Comparison of ENCODE assay signal across 21 cellular contexts in genomic region chr2:218559021-218559420, GRCh38. TPM values are rescaled to one million over a fixed set of nuclear protein-coding genes. Genes with fewer than 3 reads are reported as not detected.
A peak's percentile ranks its signal among the peaks of the same experiment; 100 is the strongest.
DNase-seq lines count a peak whose midpoint lies in the region; ATAC-seq, FAIRE-seq and TF ChIP-seq lines count a peak whose summit lies in the region.
"Had no signal": no experiment of that assay in that cellular context is flagged by ENCODE, and none has a peak within 500 bp of the region (broad histone marks: within the 10 kb centered on the region; RNA-seq: fewer than 3 reads in every experiment).

No MANE protein-coding gene starts in this region.

- H3K27ac Mint-ChIP-seq in GM23338 (peak overlapping the region; percentile 16; the same call in 1 of the 2 replicates), nephron progenitor cell (peak overlapping the region; percentile 89), immature natural killer cell (no peak overlapping the region)
- H3K27ac Mint-ChIP-seq: IgD-negative memory B cell had no signal

- no peak for FAIRE-seq in GM12878 (lab: Jason Lieb, UNC)
- FAIRE-seq: A204.1, D721Med had no signal

- H3K4me3 ChIP-seq in A673 (ENCODE audit: low read depth, low read length, poor library complexity, severe bottlenecking) (no peak overlapping the region), GM23338 (no peak overlapping the region), GM12878 (no peak overlapping the region)

- H3K79me2 ChIP-seq in GM23338 (replicated peaks; ENCODE audit: insufficient read depth): peaks cover 28% of the 10 kb centered on the region
- H3K79me2 ChIP-seq in GM12878 (ENCODE audit: control insufficient read depth, insufficient read depth, low read length): peaks cover 10% of the 10 kb centered on the region

- no peaks in the 10 kb centered on the region for H3K9me2 ChIP-seq in GM23338 (ENCODE audit: insufficient read depth)

- H3K4me1 Mint-ChIP-seq in GM23338 (peaks cover 17% of the 10 kb centered on the region), nephron progenitor cell (peaks cover 27% of the 10 kb centered on the region), immature natural killer cell (peaks cover 0 to 1% of the 10 kb centered on the region in 2 donors)

- POLR2A ChIA-PET in A673 (lab: Charles Lee; ENCODE audit: low non-redundant PET) (no interaction called here), GM12878 (lab: Charles Lee) (interaction anchor here (0.6 to 2.0 kb wide), 2 partner anchors 9 to 52 kb away, joined by 3 to 4 read pairs; partner anchors contain the start of gene USP37)

- H3F3A ChIP-seq in GM23338 (replicated peaks; ENCODE audit: low read depth): no peaks in the 10 kb centered on the region; the same call in 1 of the 2 replicates

- no peak for TF ChIP-seq RAD21 in GM12878 (IDR thresholded peaks at IDR 0.05; ENCODE audit: insufficient read depth, low read depth, low read length)

- TF ChIP-seq CTCF in A673 (conservative IDR thresholded peaks at IDR 0.05; ENCODE audit: low read depth, low read length) (no peak), GM23338 (conservative IDR thresholded peaks at IDR 0.05; ENCODE audit: low read depth in 2 of 2) (no peak), GM12878 (IDR thresholded peaks at IDR 0.05 in 2 of 3, conservative IDR thresholded peaks at IDR 0.05 in 1 of 3; ENCODE audit: control insufficient read depth in 2 of 3, extremely low read depth in 1 of 3, insufficient read depth in 1 of 3, low read depth in 3 of 3, low read length in 3 of 3) (no peak), nephron progenitor cell (IDR thresholded peaks at IDR 0.05) (no peak)

- H3K9me3 ChIP-seq in A673 (ENCODE audit: low read depth, low read length, poor library complexity, severe bottlenecking) (no peaks in the 10 kb centered on the region), GM12878 (replicated peaks; ENCODE audit: control insufficient read depth, insufficient read depth, low read length) (no peaks in the 10 kb centered on the region)
- H3K9me3 ChIP-seq: BE2C had no signal

- CTCF ChIA-PET in A673 (lab: Charles Lee) (no interaction called here), GM12878 (lab: Yijun Ruan, JAX) (interaction anchor here (0.7 kb wide), 1 partner anchor 12 kb away, joined by 3 read pairs; no protein-coding TSS in a partner anchor)

- intact Hi-C loops in A673 (cut with micrococcal nuclease; ENCODE audit: unreplicated experiment) (no loop called here), GM12878 (cut with micrococcal nuclease; ENCODE audit: unreplicated experiment) (no loop called here)

- peaks cover 3% of the 10 kb centered on the region for H3K27me3 Mint-ChIP-seq in GM23338 (ENCODE audit: insufficient read depth, low read depth, poor library complexity)
- H3K27me3 Mint-ChIP-seq in nephron progenitor cell (ENCODE audit: low read depth, poor library complexity): no peaks in the 10 kb centered on the region
- no peaks in the 10 kb centered on the region for H3K27me3 Mint-ChIP-seq in immature natural killer cell (ENCODE audit: low read depth in 3 of 3)
- H3K27me3 Mint-ChIP-seq: CD4-positive, alpha-beta memory T cell; IgD-negative memory B cell had no signal

- RAD21 ChIA-PET in GM12878 (lab: Charles Lee; ENCODE audit: unreplicated experiment): no interaction called here

- H3K4me2 ChIP-seq in GM23338: no peak overlapping the region
- no peak overlapping the region for H3K4me2 ChIP-seq in GM12878 (ENCODE audit: control insufficient read depth, insufficient read depth)

- SMC1A ChIA-PET in GM12878 (lab: Charles Lee; ENCODE audit: uncharacterized antibody, unreplicated experiment): no interaction called here

- no peak for TF ChIP-seq EP300 in GM12878 (IDR thresholded peaks at IDR 0.05; ENCODE audit: borderline replicate concordance in 1 of 2, control insufficient read depth in 1 of 2, low read depth in 2 of 2, low read length in 2 of 2)

- no peaks in the 10 kb centered on the region for H3K27me3 ChIP-seq in A673 (replicated peaks; ENCODE audit: insufficient read depth, low read depth, low read length, poor library complexity)
- H3K27me3 ChIP-seq in GM23338 (ENCODE audit: insufficient read depth): no peaks in the 10 kb centered on the region
- H3K27me3 ChIP-seq in GM12878 (replicated peaks in 1 of 2; ENCODE audit: control insufficient read depth in 2 of 2, insufficient read depth in 2 of 2, low read length in 1 of 2): no peaks in the 10 kb centered on the region
- H3K27me3 ChIP-seq: BE2C had no signal

- H3K36me3 ChIP-seq in A673 (ENCODE audit: insufficient read depth, low read length, poor library complexity, severe bottlenecking) (peaks cover 75% of the 10 kb centered on the region), GM23338 (ENCODE audit: insufficient read depth) (peaks cover 28% of the 10 kb centered on the region; the same call in 1 of the 2 replicates), GM12878 (ENCODE audit: control insufficient read depth in 2 of 2, insufficient read depth in 2 of 2, low read length in 1 of 2) (peaks cover 2 to 7% of the 10 kb centered on the region in 2 experiments)

- WGBS in GM12878 (ENCODE audit: insufficient coverage, insufficient replicate concordance, low lambda C conversion rate, missing lambda C conversion rate): 93% methylated on average over 3 of the region's 3 CpGs

- BruUV-seq in A673 (replicated peaks; lab: Mats Ljungman, UMichigan): no TSS peak
- no TSS peak for BruUV-seq in GM12878 (replicated peaks; lab: Mats Ljungman, UMichigan)

- H3K4me1 ChIP-seq in A673 (ENCODE audit: insufficient read depth, low read length, poor library complexity, severe bottlenecking): peaks cover 4% of the 10 kb centered on the region
- peaks cover 23% of the 10 kb centered on the region for H3K4me1 ChIP-seq in GM23338 (ENCODE audit: insufficient read depth)
- no peaks in the 10 kb centered on the region for H3K4me1 ChIP-seq in GM12878 (ENCODE audit: control insufficient read depth, insufficient read depth, low read length)
- H3K4me1 ChIP-seq: BE2C had no signal

- peaks cover 55% of the 10 kb centered on the region for H3K36me3 Mint-ChIP-seq in GM23338 (ENCODE audit: low read depth)
- peaks cover 66% of the 10 kb centered on the region for H3K36me3 Mint-ChIP-seq in nephron progenitor cell (ENCODE audit: low read depth)
- H3K36me3 Mint-ChIP-seq in immature natural killer cell: peaks cover 9 to 39% (median 34%) of the 10 kb centered on the region in 3 donors

- peak overlapping the region; percentile 32 for H3K27ac ChIP-seq in A673 (ENCODE audit: low read depth, low read length, poor library complexity, severe bottlenecking)
- 0 out of 2 replicates have a peak overlapping the region, but pooled peaks have one; percentile 18 for H3K27ac ChIP-seq in GM23338 (ENCODE audit: low read depth)
- no peak overlapping the region for H3K27ac ChIP-seq in GM12878 (ENCODE audit: control insufficient read depth, insufficient read depth)
- H3K27ac ChIP-seq: C4-2B had no signal

- no peaks in the 10 kb centered on the region for H3K9me3 Mint-ChIP-seq in GM23338
- H3K9me3 Mint-ChIP-seq in nephron progenitor cell: no peaks in the 10 kb centered on the region
- no peaks in the 10 kb centered on the region for H3K9me3 Mint-ChIP-seq in immature natural killer cell
- H3K9me3 Mint-ChIP-seq: CD4-positive, alpha-beta memory T cell; H9; IgD-negative memory B cell had no signal

- no peak overlapping the region for H3K9ac ChIP-seq in GM12878 (ENCODE audit: control insufficient read depth, insufficient read depth, low read length)

- in situ Hi-C loops in GM12878 (cut with MboI): no loop called here

- H2AFZ ChIP-seq in GM23338 (no peak overlapping the region), GM12878 (ENCODE audit: control insufficient read depth, low read depth, low read length) (no peak overlapping the region)

- no peak overlapping the region for H3K4me3 Mint-ChIP-seq in GM23338
- H3K4me3 Mint-ChIP-seq in nephron progenitor cell: peak overlapping the region; percentile 28
- no peak overlapping the region for H3K4me3 Mint-ChIP-seq in immature natural killer cell
- H3K4me3 Mint-ChIP-seq: CD4-positive, alpha-beta memory T cell; H9; IgD-negative memory B cell had no signal

- TF ChIP-seq POLR2A in GM12878 (IDR thresholded peaks at IDR 0.05; ENCODE audit: low read depth, low read length): no peak

- DNase-seq in A673 (ENCODE audit: low spot score) (no peak), GM23338 (ENCODE audit: low spot score) (no peak), GM12878 (ENCODE audit: low read depth, low spot score) (no peak), nephron progenitor cell (peak; percentile 29), immature natural killer cell (no peak), EL (no peak)
- DNase-seq: BE2C; CD4-positive, alpha-beta memory T cell; COR-L47; DMS153; DMS79 treated with DMSO at 0.1 percent for 48 hours; GDM1; GOT3; H9 had no signal

- peaks cover 12% of the 10 kb centered on the region for H4K20me1 ChIP-seq in GM23338 (replicated peaks; ENCODE audit: insufficient read depth)
- no peaks in the 10 kb centered on the region for H4K20me1 ChIP-seq in GM12878 (ENCODE audit: control insufficient read depth, insufficient read depth)

- ATAC-seq in GM23338 (no peak), GM12878 (peak; percentile 38; the same call in 1 of the 3 replicates), HG02852 (IDR thresholded peaks at IDR 0.05; ENCODE audit: unreplicated experiment) (no peak), GM21367 (IDR thresholded peaks at IDR 0.05; ENCODE audit: unreplicated experiment) (no peak)

RNA-seq across cellular contexts. Expression of gene USP37, which starts 9.1 kb away (rescaled TPM):
- 31.0 and 33.2 TPM in 2 replicates for total RNA-seq in A673 (2021)
- 18.7 and 21.0 TPM in 2 replicates for total RNA-seq in GM23338 (2014; rRNA removed; shearing (Covaris generic))
- polyA plus RNA-seq in GM23338 (2016; fragmentation: Nextera tagmentation; extraction: Ambion mirVana): 7.4 and 8.2 TPM in 2 replicates
- 66.0 and 67.0 TPM in 2 replicates for total RNA-seq in GM12878 (2013; cell fraction: nucleolus; rRNA removed)
- 9.7 and 10.2 TPM in 2 replicates for total RNA-seq in GM12878 (2014; rRNA removed)
- total RNA-seq in GM12878 (2014; rRNA removed; fragmentation: Illumina TruSeq; extraction: Trizol): 16.0 and 16.3 TPM in 2 replicates
- total RNA-seq in GM12878 (2021): 15.6 and 18.6 TPM in 2 replicates
- polyA plus RNA-seq in GM12878 (2011; ENCODE audit: low read depth): 3.5 TPM
- polyA plus RNA-seq in GM12878 (2011; rRNA removed): 14.4 and 23.6 TPM in 2 replicates
- polyA plus RNA-seq in GM12878 (2011; cell fraction: cytosol; rRNA removed): 5.0 and 5.7 TPM in 2 replicates
- polyA plus RNA-seq in GM12878 (2011; cell fraction: nucleus; rRNA removed): 10.8 and 10.9 TPM in 2 replicates
- 5.1 and 6.6 TPM in 2 replicates for polyA plus RNA-seq in GM12878 (2012)
- 10.2 and 12.5 TPM in 2 replicates for polyA plus RNA-seq in GM12878 (2014; fragmentation: Illumina TruSeq; extraction: Trizol)
- polyA plus RNA-seq in GM12878 (2014; fragmentation: Nextera tagmentation; extraction: Ambion mirVana): 1 to 10 TPM; 2.8 to 4.1 TPM
- polyA plus RNA-seq in GM12878 (2014; rRNA removed): 5.7 and 6.6 TPM in 2 replicates
- 10 to 100 TPM; 10.7 to 10.8 TPM for polyA plus RNA-seq in GM12878 (2016; fragmentation: Nextera tagmentation; extraction: Ambion mirVana)
- polyA minus RNA-seq in GM12878 (2011; rRNA and poly(A)+ RNA removed): 24.2 and 25.4 TPM in 2 replicates
- polyA minus RNA-seq in GM12878 (2011; cell fraction: cytosol; rRNA and poly(A)+ RNA removed): 9.9 and 11.7 TPM in 2 replicates
- polyA minus RNA-seq in GM12878 (2011; cell fraction: nucleus; rRNA and poly(A)+ RNA removed): 18.5 and 19.8 TPM in 2 replicates
- polyA plus RNA-seq in immature natural killer cell: 1 to 10 TPM; 4.3 to 7.7 (median 6.1) TPM

RNA-seq across cellular contexts. Expression of gene CNOT9, which starts 9.6 kb away (rescaled TPM):
- total RNA-seq in A673 (2021) (89.5 and 92.3 TPM in 2 replicates), GM12878 (2014; rRNA removed) (105 and 115 TPM in 2 replicates), GM12878 (2014; rRNA removed; fragmentation: Illumina TruSeq; extraction: Trizol) (82.1 and 83.8 TPM in 2 replicates), GM12878 (2021) (95.3 and 105 TPM in 2 replicates)
- 93.9 and 132 TPM in 2 replicates for total RNA-seq in GM23338 (2014; rRNA removed; shearing (Covaris generic))
- polyA plus RNA-seq in GM23338 (2016; fragmentation: Nextera tagmentation; extraction: Ambion mirVana) (51.8 and 55.3 TPM in 2 replicates), GM12878 (2011; rRNA removed) (172 and 197 TPM in 2 replicates), GM12878 (2014; fragmentation: Illumina TruSeq; extraction: Trizol) (94.1 and 94.3 TPM in 2 replicates), GM12878 (2014; fragmentation: Nextera tagmentation; extraction: Ambion mirVana) (10 to 100 TPM; 51.0 to 58.5 TPM), GM12878 (2014; rRNA removed) (74.9 and 87.2 TPM in 2 replicates), GM12878 (2016; fragmentation: Nextera tagmentation; extraction: Ambion mirVana) (100 to 1,000 TPM; 102 to 114 TPM), immature natural killer cell (10 to 100 TPM; 17.7 to 22.3 (median 19.9) TPM)
- total RNA-seq in GM12878 (2013; cell fraction: nucleolus; rRNA removed): 114 TPM in 2 replicates
- 34.7 TPM for polyA plus RNA-seq in GM12878 (2011; ENCODE audit: low read depth)
- 109 and 117 TPM in 2 replicates for polyA plus RNA-seq in GM12878 (2011; cell fraction: cytosol; rRNA removed)
- polyA plus RNA-seq in GM12878 (2011; cell fraction: nucleus; rRNA removed): 98.3 and 129 TPM in 2 replicates
- 46.1 and 47.4 TPM in 2 replicates for polyA plus RNA-seq in GM12878 (2012)
- polyA minus RNA-seq in GM12878 (2011; rRNA and poly(A)+ RNA removed): 186 and 220 TPM in 2 replicates
- polyA minus RNA-seq in GM12878 (2011; cell fraction: cytosol; rRNA and poly(A)+ RNA removed): 70.7 and 75.2 TPM in 2 replicates
- polyA minus RNA-seq in GM12878 (2011; cell fraction: nucleus; rRNA and poly(A)+ RNA removed): 41.7 and 60.6 TPM in 2 replicates

RNA-seq across cellular contexts. Expression of gene PLCD4, which starts 48.7 kb away (rescaled TPM):
- total RNA-seq in A673 (2021): 0.24 and 0.39 TPM in 2 replicates
- total RNA-seq in GM23338 (2014; rRNA removed; shearing (Covaris generic)): 0.80 TPM in 1 of 2 replicates, not detected in the other
- polyA plus RNA-seq in GM23338 (2016; fragmentation: Nextera tagmentation; extraction: Ambion mirVana): 1.3 and 1.7 TPM in 2 replicates
- total RNA-seq in GM12878 (2013; cell fraction: nucleolus; rRNA removed): 0.23 and 0.49 TPM in 2 replicates
- total RNA-seq in GM12878 (2014; rRNA removed): under 0.01 TPM in 1 of 2 replicates, not detected in the other
- 0.05 TPM in 1 of 2 replicates, not detected in the other for total RNA-seq in GM12878 (2014; rRNA removed; fragmentation: Illumina TruSeq; extraction: Trizol)
- 0.28 TPM in 1 of 2 replicates, not detected in the other for total RNA-seq in GM12878 (2021)
- polyA plus RNA-seq in GM12878 (2011; ENCODE audit: low read depth): 0.43 TPM
- polyA plus RNA-seq in GM12878 (2011; rRNA removed): 0.07 and 0.09 TPM in 2 replicates
- polyA plus RNA-seq in GM12878 (2011; cell fraction: cytosol; rRNA removed): 0.03 TPM in 1 of 2 replicates, not detected in the other
- 0.16 and 0.26 TPM in 2 replicates for polyA plus RNA-seq in GM12878 (2011; cell fraction: nucleus; rRNA removed)
- polyA plus RNA-seq in GM12878 (2012): 0.53 and 1.0 TPM in 2 replicates
- 0.03 and 0.11 TPM in 2 replicates for polyA plus RNA-seq in GM12878 (2014; fragmentation: Illumina TruSeq; extraction: Trizol)
- under 1 TPM; 0.18 to 0.27 TPM for polyA plus RNA-seq in GM12878 (2014; fragmentation: Nextera tagmentation; extraction: Ambion mirVana)
- 0.10 TPM in 1 of 2 replicates, not detected in the other for polyA plus RNA-seq in GM12878 (2014; rRNA removed)
- 1 to 10 TPM in 1 of 2 experiments, under 1 TPM in 1; 0.99 to 1.5 TPM for polyA plus RNA-seq in GM12878 (2016; fragmentation: Nextera tagmentation; extraction: Ambion mirVana)
- polyA minus RNA-seq in GM12878 (2011; rRNA and poly(A)+ RNA removed): 0.07 TPM in 1 of 2 replicates, not detected in the other
- polyA minus RNA-seq in GM12878 (2011; cell fraction: cytosol; rRNA and poly(A)+ RNA removed): not detected in 2 replicates
- not detected in 2 replicates for polyA minus RNA-seq in GM12878 (2011; cell fraction: nucleus; rRNA and poly(A)+ RNA removed)
- under 1 TPM in 1 of 3 donors, not detected in 2; 0.71 TPM for polyA plus RNA-seq in immature natural killer cell
- total RNA-seq: HT-29 had no signal

Comparison
In these comparisons a context has a peak if more than half of its experiments do, and no peak if none do; other contexts are left out.
1. H3K27ac Mint-ChIP-seq: peak in GM23338 (single experiment) and nephron progenitor cell (single experiment); none in immature natural killer cell (0 of 6).